9 cellular contexts compared by ENCODE assay signal in the genomic region with DNA sequence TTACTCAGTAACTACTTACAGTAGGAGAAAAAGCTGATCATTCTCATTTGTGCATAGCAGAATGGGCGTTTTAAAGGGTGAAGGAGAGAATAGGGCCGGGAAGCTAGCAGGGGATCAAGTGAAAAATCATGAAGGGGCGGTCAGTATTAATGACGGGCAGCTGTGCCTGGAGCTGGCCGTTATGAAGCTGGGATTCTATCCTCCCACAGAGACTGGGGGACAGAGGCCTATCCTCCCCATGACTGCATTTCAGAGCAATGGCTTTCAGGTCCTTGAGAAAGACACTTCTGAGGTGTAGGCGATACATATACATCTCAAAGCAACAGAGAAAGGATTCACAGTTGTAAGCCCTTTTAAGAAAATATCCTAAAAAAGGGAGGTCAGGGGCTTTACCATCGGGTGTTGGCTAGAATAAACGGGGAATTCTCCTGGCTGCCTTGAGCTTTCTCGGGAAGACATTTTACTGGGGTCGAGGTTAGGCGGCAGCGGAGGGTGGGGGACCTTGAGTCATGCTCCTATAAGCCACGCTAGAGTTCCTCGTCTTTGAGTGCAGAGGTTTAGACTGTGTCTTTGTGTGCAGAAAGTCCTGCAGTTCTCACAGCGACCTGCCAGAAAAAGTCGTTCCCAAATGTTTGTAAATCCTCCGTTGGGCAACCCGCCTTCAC.
DNase-seq lines count a peak whose midpoint lies in the region; ATAC-seq, FAIRE-seq and TF ChIP-seq lines count a peak whose summit lies in the region.
"Had no signal": no experiment of that assay in that cellular context is flagged by ENCODE, and none has a peak within 500 bp of the region (broad histone marks: within the 10 kb centered on the region; RNA-seq: fewer than 3 reads in every experiment).

No MANE protein-coding gene starts in this region.

- H3K4me1 Mint-ChIP-seq in T-helper 1 cell treated with Interleukin-12 subunit alpha and Interleukin-12 subunit beta and Interleukin-4 antibody, amounts not matched to agents 30 μg/mL and 1 μg/mL, for 36 hours (ENCODE audit: low read depth), result peaks cover 6% of the 10 kb centered on the region
- H3K4me1 Mint-ChIP-seq in activated naive CD8-positive, alpha-beta T cell treated with anti-CD3 and anti-CD28 coated beads, Interleukin-2, amount 50 U/mL, for 24 hours, result no peaks in the 10 kb centered on the region

- DNase-seq in T-helper 1 cell (no peak), superior temporal gyrus (ENCODE audit: extremely low spot score) (peak; percentile 32), D721Med (ENCODE audit: insufficient read length, low spot score) (no peak)
- DNase-seq in activated naive CD8-positive, alpha-beta T cell treated with anti-CD3 and anti-CD28 coated beads, Interleukin-2, amount 50 U/mL, for 24 hours, result no peak

- peaks cover 2% of the 10 kb centered on the region for H3K27me3 ChIP-seq in layer of hippocampus (ENCODE audit: control insufficient read depth, insufficient read depth, low read length)

- H3K9me3 Mint-ChIP-seq in T-helper 1 cell treated with Interleukin-12 subunit alpha and Interleukin-12 subunit beta and Interleukin-4 antibody, amounts not matched to agents 30 μg/mL and 1 μg/mL, for 36 hours, result no peaks in the 10 kb centered on the region
- H3K9me3 Mint-ChIP-seq in activated naive CD8-positive, alpha-beta T cell treated with anti-CD3 and anti-CD28 coated beads, Interleukin-2, amount 50 U/mL, for 24 hours, result no peaks in the 10 kb centered on the region

- peak overlapping the region; percentile 6 for H3K27ac ChIP-seq in layer of hippocampus (ENCODE audit: low read depth, low read length)
- H3K27ac ChIP-seq: BLaER1 had no signal

- H3K27me3 Mint-ChIP-seq in T-helper 1 cell treated with Interleukin-12 subunit alpha and Interleukin-12 subunit beta and Interleukin-4 antibody, amounts not matched to agents 30 μg/mL and 1 μg/mL, for 36 hours (ENCODE audit: low read depth), result peaks cover 66% of the 10 kb centered on the region
- peaks cover 54% of the 10 kb centered on the region for H3K27me3 Mint-ChIP-seq in activated naive CD8-positive, alpha-beta T cell treated with anti-CD3 and anti-CD28 coated beads, Interleukin-2, amount 50 U/mL, for 24 hours

- H3K27ac Mint-ChIP-seq in T-helper 1 cell treated with Interleukin-12 subunit alpha and Interleukin-12 subunit beta and Interleukin-4 antibody, amounts not matched to agents 30 μg/mL and 1 μg/mL, for 36 hours, result no peak overlapping the region
- H3K27ac Mint-ChIP-seq in activated naive CD8-positive, alpha-beta T cell treated with anti-CD3 and anti-CD28 coated beads, Interleukin-2, amount 50 U/mL, for 24 hours, result no peak overlapping the region

- no peak for TF ChIP-seq CTCF in D721Med (IDR thresholded peaks at IDR 0.05; ENCODE audit: insufficient read depth, missing control alignments)

- ATAC-seq in activated naive CD8-positive, alpha-beta T cell treated with anti-CD3 and anti-CD28 coated beads, Interleukin-2, amount 50 U/mL, for 24 hours, result no peak
- ATAC-seq in HG03196 (IDR thresholded peaks at IDR 0.05; ENCODE audit: unreplicated experiment) (no peak), GM19397 (IDR thresholded peaks at IDR 0.05; ENCODE audit: unreplicated experiment) (no peak)

- FAIRE-seq in D721Med (lab: Jason Lieb, UNC), result no peak

- H3K36me3 Mint-ChIP-seq in T-helper 1 cell treated with Interleukin-12 subunit alpha and Interleukin-12 subunit beta and Interleukin-4 antibody, amounts not matched to agents 30 μg/mL and 1 μg/mL, for 36 hours (ENCODE audit: low read depth), result peaks cover 1% of the 10 kb centered on the region
- no peaks in the 10 kb centered on the region for H3K36me3 Mint-ChIP-seq in activated naive CD8-positive, alpha-beta T cell treated with anti-CD3 and anti-CD28 coated beads, Interleukin-2, amount 50 U/mL, for 24 hours (ENCODE audit: low read depth)

- peak overlapping the region; percentile 10 for H3K4me3 Mint-ChIP-seq in T-helper 1 cell treated with Interleukin-12 subunit alpha and Interleukin-12 subunit beta and Interleukin-4 antibody, amounts not matched to agents 30 μg/mL and 1 μg/mL, for 36 hours
- peak overlapping the region; percentile 29 for H3K4me3 Mint-ChIP-seq in activated naive CD8-positive, alpha-beta T cell treated with anti-CD3 and anti-CD28 coated beads, Interleukin-2, amount 50 U/mL, for 24 hours
